8 cellular contexts compared by ENCODE assay signal in the genomic region with DNA sequence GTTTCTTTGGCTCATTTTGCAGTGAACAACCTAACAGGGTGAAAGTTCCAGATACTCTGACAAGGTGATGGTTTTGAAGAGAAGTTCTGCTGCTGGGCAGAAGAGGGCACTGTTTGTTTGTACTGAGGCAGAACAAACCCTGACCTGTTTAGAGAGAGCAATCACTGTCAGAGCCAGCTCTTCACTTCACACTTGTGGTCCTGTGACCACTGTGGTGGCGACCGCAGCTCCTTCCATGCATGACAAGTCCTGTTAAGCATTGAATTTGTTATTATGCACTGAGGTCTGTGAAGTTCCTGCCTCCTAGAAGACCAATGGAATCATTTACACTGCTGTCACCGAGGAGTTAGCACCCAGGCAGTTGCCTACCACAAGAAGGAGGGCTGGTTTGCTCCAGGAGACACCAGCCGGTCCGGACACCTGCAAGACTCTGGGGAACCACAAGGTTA.
DNase-seq lines count a peak whose midpoint lies in the region; ATAC-seq, FAIRE-seq and TF ChIP-seq lines count a peak whose summit lies in the region.

No MANE protein-coding gene starts in this region.

- DNase-seq in G401 (ENCODE audit: low spot score) (peak; percentile 64), KG1 (lab: John Stamatoyannopoulos, UW) (peak; percentile 12), SJSA1 (ENCODE audit: low read depth in 1 of 2, low spot score in 2 of 2) (peak; percentile 50 to 52), glomerular visceral epithelial cell (ENCODE audit: extremely low spot score) (peak; percentile 99), psoas muscle (peak; percentile 48 to 68), urothelium cell line (ENCODE audit: low spot score) (peak; percentile 73)
- DNase-seq in activated gamma-delta T cell treated with anti-CD3 and anti-CD28 coated beads, Interleukin-2, amount 50 U/mL, for 16 hours (ENCODE audit: low read depth) = peak; percentile 28

- 12 to 34% (median 20%) methylated on average over 5 of the region's 5 CpGs for WGBS in psoas muscle, 3 donors

- no peaks in the 10 kb centered on the region for H3K9me3 ChIP-seq in SJSA1 (replicated peaks)
- H3K9me3 ChIP-seq in psoas muscle = no peaks in the 10 kb centered on the region

- no peaks in the 10 kb centered on the region for H3K27me3 ChIP-seq in SJSA1 (replicated peaks)
- no peaks in the 10 kb centered on the region for H3K27me3 ChIP-seq in psoas muscle (ENCODE audit: insufficient read depth in 3 of 3, low read length in 2 of 3)

- in situ Hi-C loops in G401 (cut with HindIII; ENCODE audit: low sequenced_read_pairs) = no loop called here

- no peak for FAIRE-seq in urothelium cell line (lab: Jason Lieb, UNC)

- no peaks in the 10 kb centered on the region for H3K4me1 ChIP-seq in SJSA1 (replicated peaks)
- no peaks in the 10 kb centered on the region for H3K4me1 ChIP-seq in psoas muscle

- peak; percentile 81 for TF ChIP-seq CTCF in psoas muscle (IDR thresholded peaks at IDR 0.05)

- H3K27ac ChIP-seq in SJSA1 = no peak overlapping the region
- peak overlapping the region; percentile 38 for H3K27ac ChIP-seq in psoas muscle

- intact Hi-C loops in psoas muscle (cut with DNase I) = loop anchor here in 1 of 2 donors (10.0 kb wide), 1 partner anchor 408 kb away; no protein-coding TSS in a partner anchor

- ATAC-seq in GM21786 (IDR thresholded peaks at IDR 0.05; ENCODE audit: unreplicated experiment) (peak; percentile 99), psoas muscle (peak; percentile 99 to 100 (median 100))

- no peak overlapping the region for H3K4me3 ChIP-seq in SJSA1
- H3K4me3 ChIP-seq in psoas muscle = no peak overlapping the region

- no peaks in the 10 kb centered on the region for H3K36me3 ChIP-seq in SJSA1
- H3K36me3 ChIP-seq in psoas muscle (ENCODE audit: insufficient read depth in 1 of 2, low read depth in 1 of 2) = no peaks in the 10 kb centered on the region

Comparison
In these comparisons a context has a peak if more than half of its experiments do, and no peak if none do; other contexts are left out.
1. DNase-seq: peak in every context shown above with its lines; median percentile 99 in glomerular visceral epithelial cell; 73 in urothelium cell line; 64 in G401; 58 in psoas muscle; 51 in SJSA1; 28 in activated gamma-delta T cell treated with anti-CD3 and anti-CD28 coated beads, Interleukin-2, amount 50 U/mL, for 16 hours; 12 in KG1.